ENCODE assay signal across 12 cellular contexts in genomic region chr15:83919319-83919830, GRCh38.
DNase-seq lines count a peak whose midpoint lies in the region; ATAC-seq, FAIRE-seq and TF ChIP-seq lines count a peak whose summit lies in the region.
"Had no signal": no experiment of that assay in that cellular context is flagged by ENCODE, and none has a peak within 500 bp of the region (broad histone marks: within the 10 kb centered on the region; RNA-seq: fewer than 3 reads in every experiment).

No MANE protein-coding gene starts in this region.

- peak; percentile 75 for DNase-seq in GM12865 (ENCODE audit: low read depth)
- no peak for DNase-seq in activated naive CD8-positive, alpha-beta T cell treated with anti-CD3 and anti-CD28 coated beads, Interleukin-2, amount 10 ng/mL, durations not matched to agents 7 days and 5 days
- no peak for DNase-seq in uterus
- DNase-seq in DMS153 (lab: John Stamatoyannopoulos, UW) = no peak
- no peak for DNase-seq in D721Med (ENCODE audit: insufficient read length, low spot score)
- DNase-seq in H54 (ENCODE audit: insufficient read length, low spot score) = no peak
- DNase-seq: NCI-H1092 treated with DMSO at 0.1 percent for 48 hours had no signal

- no peaks in the 10 kb centered on the region for H3K36me3 Mint-ChIP-seq in activated naive CD8-positive, alpha-beta T cell treated with anti-CD3 and anti-CD28 coated beads, Interleukin-2, amount 10 ng/mL, durations not matched to agents 7 days and 5 days
- H3K36me3 Mint-ChIP-seq: activated naive CD4-positive, alpha-beta T cell treated with anti-CD3 and anti-CD28 coated beads, Interleukin-2, amount 50 U/mL, for 24 hours had no signal

- no peaks in the 10 kb centered on the region for H3K36me3 ChIP-seq in uterus

- no peaks in the 10 kb centered on the region for H3K9me3 ChIP-seq in uterus

- POLR2A ChIA-PET in activated naive CD8-positive, alpha-beta T cell treated with anti-CD3 and anti-CD28 coated beads, Interleukin-2, amount 10 ng/mL, durations not matched to agents 7 days and 5 days (lab: Charles Lee) = no interaction called here

- H3K27ac Mint-ChIP-seq in activated naive CD8-positive, alpha-beta T cell treated with anti-CD3 and anti-CD28 coated beads, Interleukin-2, amount 10 ng/mL, durations not matched to agents 7 days and 5 days = no peak overlapping the region
- H3K27ac Mint-ChIP-seq: activated naive CD4-positive, alpha-beta T cell treated with anti-CD3 and anti-CD28 coated beads, Interleukin-2, amount 50 U/mL, for 24 hours had no signal

- no peaks in the 10 kb centered on the region for H3K9me3 Mint-ChIP-seq in activated naive CD8-positive, alpha-beta T cell treated with anti-CD3 and anti-CD28 coated beads, Interleukin-2, amount 10 ng/mL, durations not matched to agents 7 days and 5 days
- H3K9me3 Mint-ChIP-seq: activated naive CD4-positive, alpha-beta T cell treated with anti-CD3 and anti-CD28 coated beads, Interleukin-2, amount 50 U/mL, for 24 hours had no signal

- peaks cover 10% of the 10 kb centered on the region for H3K4me1 Mint-ChIP-seq in activated naive CD8-positive, alpha-beta T cell treated with anti-CD3 and anti-CD28 coated beads, Interleukin-2, amount 10 ng/mL, durations not matched to agents 7 days and 5 days
- H3K4me1 Mint-ChIP-seq: activated naive CD4-positive, alpha-beta T cell treated with anti-CD3 and anti-CD28 coated beads, Interleukin-2, amount 50 U/mL, for 24 hours had no signal

- no peaks in the 10 kb centered on the region for H3K4me1 ChIP-seq in uterus

- TF ChIP-seq CTCF in GM12865 (IDR thresholded peaks at IDR 0.05; ENCODE audit: insufficient read depth, low read depth, low read length, missing control alignments) = no peak
- no peak for TF ChIP-seq CTCF in uterus (IDR thresholded peaks at IDR 0.05)
- TF ChIP-seq CTCF in D721Med (IDR thresholded peaks at IDR 0.05; ENCODE audit: insufficient read depth, missing control alignments) = no peak

- FAIRE-seq in D721Med (lab: Jason Lieb, UNC) = no peak
- FAIRE-seq in H54 (lab: Jason Lieb, UNC) = no peak

- H3K4me3 ChIP-seq in GM12865 (ENCODE audit: low read depth, low read length) (peak overlapping the region; percentile 22; the same call in 1 of the 2 replicates), uterus (no peak overlapping the region)
- H3K4me3 ChIP-seq: SK-N-MC had no signal

- intact Hi-C loops in uterus (cut with DNase I; ENCODE audit: low total_unique reads) = no loop called here

- ATAC-seq in GM19324 (IDR thresholded peaks at IDR 0.05; ENCODE audit: low FRiP score, unreplicated experiment) (peak; percentile 65), HG03060 (IDR thresholded peaks at IDR 0.05; ENCODE audit: low read depth, unreplicated experiment) (peak; percentile 42)
- peak; percentile 36 for ATAC-seq in activated naive CD8-positive, alpha-beta T cell treated with anti-CD3 and anti-CD28 coated beads, Interleukin-2, amount 10 ng/mL, durations not matched to agents 7 days and 5 days (ENCODE audit: low read depth)

- H3K27me3 Mint-ChIP-seq in activated naive CD8-positive, alpha-beta T cell treated with anti-CD3 and anti-CD28 coated beads, Interleukin-2, amount 10 ng/mL, durations not matched to agents 7 days and 5 days = peaks cover 5% of the 10 kb centered on the region

- no peak for TF ChIP-seq POLR2A in uterus (IDR thresholded peaks at IDR 0.05)
- no peak for TF ChIP-seq POLR2A in H54 (IDR thresholded peaks at IDR 0.05; ENCODE audit: low read depth, low read length)

- H3K4me3 Mint-ChIP-seq in activated naive CD8-positive, alpha-beta T cell treated with anti-CD3 and anti-CD28 coated beads, Interleukin-2, amount 10 ng/mL, durations not matched to agents 7 days and 5 days = peak overlapping the region; percentile 4
- H3K4me3 Mint-ChIP-seq: activated naive CD4-positive, alpha-beta T cell treated with anti-CD3 and anti-CD28 coated beads, Interleukin-2, amount 50 U/mL, for 24 hours had no signal

- no peaks in the 10 kb centered on the region for H3K27me3 ChIP-seq in uterus

- H3K27ac ChIP-seq in uterus = no peak overlapping the region
- H3K27ac ChIP-seq: epithelial cell of prostate, SK-N-MC had no signal
